20 cellular contexts compared by ENCODE assay signal in the genomic region with DNA sequence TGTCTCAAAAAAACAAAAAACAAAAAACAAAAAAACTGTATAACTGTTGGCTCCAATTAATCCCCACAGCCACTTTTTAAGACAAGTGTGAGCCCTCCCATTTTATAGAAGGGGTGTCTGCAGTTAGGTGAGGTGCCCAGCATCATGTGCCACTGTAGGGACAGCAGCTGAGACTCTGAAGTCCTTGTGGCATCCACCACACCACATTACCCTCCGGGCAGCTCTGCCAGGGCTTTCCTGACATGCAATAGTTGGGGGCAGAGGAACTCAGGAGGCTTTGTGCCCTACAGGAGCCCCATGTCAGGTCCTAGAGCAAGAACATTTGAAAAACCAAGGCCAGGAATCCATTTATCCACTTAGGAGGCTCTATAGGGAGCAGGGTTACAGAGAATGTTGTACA. TPM values are rescaled to one million over a fixed set of nuclear protein-coding genes. Genes with fewer than 3 reads are reported as not detected.
DNase-seq lines count a peak whose midpoint lies in the region; ATAC-seq and TF ChIP-seq lines count a peak whose summit lies in the region.
"Had no signal": no experiment of that assay in that cellular context is flagged by ENCODE, and none has a peak within 500 bp of the region (broad histone marks: within the 10 kb centered on the region; RNA-seq: fewer than 3 reads in every experiment).

No MANE protein-coding gene starts in this region.

- no peaks in the 10 kb centered on the region for H3K36me3 ChIP-seq in thyroid gland
- H3K36me3 ChIP-seq: neutrophil had no signal

- peak overlapping the region; percentile 21 for H3K27ac Mint-ChIP-seq in activated CD4-positive, alpha-beta T cell treated with anti-CD3 and anti-CD28 coated beads, Interleukin-2, amount 10 ng/mL, durations not matched to agents 24 days and 14 days
- peak overlapping the region in 4 of 5 experiments; percentile 7 to 84 (median 50) for H3K27ac Mint-ChIP-seq in brain
- H3K27ac Mint-ChIP-seq in naive thymus-derived CD8-positive, alpha-beta T cell, result peak overlapping the region in 8 of 10 donors; percentile 17 to 87 (median 76)

- DNase-seq in activated CD4-positive, alpha-beta T cell treated with anti-CD3 and anti-CD28 coated beads, Interleukin-2, amount 10 ng/mL, durations not matched to agents 24 days and 14 days, result no peak
- DNase-seq in activated CD4-positive, alpha-beta T cell treated with anti-CD3 and anti-CD28 coated beads, Interleukin-2, amount 50 U/mL, for 48 hours, result no peak
- peak in 1 of 10 donors; percentile 24 for DNase-seq in naive thymus-derived CD8-positive, alpha-beta T cell
- DNase-seq in thyroid gland, result no peak
- DNase-seq in NCI-H446 (lab: John Stamatoyannopoulos, UW), result no peak
- DNase-seq: 8988T; activated T-cell treated with anti-CD3 and anti-CD28 coated beads for 4 hours; amniotic stem cell; CD4-positive, alpha-beta memory T cell; cortex of kidney; KBM-7; NCI-H1417 treated with DMSO at 0.1 percent for 48 hours; NCI-H510A; stimulated activated CD4-positive, alpha-beta T cell treated with anti-CD3 and anti-CD28 coated beads, Interleukin-12 subunit alpha, Interleukin-12 subunit beta, amount 100 ng/mL, for 4 hours; T-helper 17 cell had no signal

- WGBS in thyroid gland, 2 donors, result 88% methylated on average over 1 of the region's 1 CpG

- no peaks in the 10 kb centered on the region for H3K27me3 Mint-ChIP-seq in activated CD4-positive, alpha-beta T cell treated with anti-CD3 and anti-CD28 coated beads, Interleukin-2, amount 10 ng/mL, durations not matched to agents 24 days and 14 days
- H3K27me3 Mint-ChIP-seq in brain, result no peaks in the 10 kb centered on the region
- no peaks in the 10 kb centered on the region for H3K27me3 Mint-ChIP-seq in naive thymus-derived CD8-positive, alpha-beta T cell
- H3K27me3 Mint-ChIP-seq: CD4-positive, alpha-beta memory T cell had no signal

- no peak for ATAC-seq in naive thymus-derived CD8-positive, alpha-beta T cell
- ATAC-seq in HG03159 (IDR thresholded peaks at IDR 0.05; ENCODE audit: unreplicated experiment) (no peak), GM18870 (IDR thresholded peaks at IDR 0.05; ENCODE audit: unreplicated experiment) (no peak)
- ATAC-seq: HCT116, T-helper 17 cell had no signal

- no peaks in the 10 kb centered on the region for H3K27me3 ChIP-seq in thyroid gland
- H3K27me3 ChIP-seq: neutrophil had no signal

- no peaks in the 10 kb centered on the region for H3K9me3 ChIP-seq in thyroid gland
- H3K9me3 ChIP-seq: neutrophil had no signal

- no peak for TF ChIP-seq POLR2A in thyroid gland (IDR thresholded peaks at IDR 0.05)

- TF ChIP-seq CTCF in brain (conservative IDR thresholded peaks at IDR 0.05), result no peak
- TF ChIP-seq CTCF in thyroid gland (IDR thresholded peaks at IDR 0.05), result no peak

- no peaks in the 10 kb centered on the region for H3K36me3 Mint-ChIP-seq in activated CD4-positive, alpha-beta T cell treated with anti-CD3 and anti-CD28 coated beads, Interleukin-2, amount 10 ng/mL, durations not matched to agents 24 days and 14 days (ENCODE audit: low read depth)
- no peaks in the 10 kb centered on the region for H3K36me3 Mint-ChIP-seq in brain
- H3K36me3 Mint-ChIP-seq in naive thymus-derived CD8-positive, alpha-beta T cell, result no peaks in the 10 kb centered on the region
- H3K36me3 Mint-ChIP-seq: CD4-positive, alpha-beta memory T cell had no signal

- H3K4me3 Mint-ChIP-seq in activated CD4-positive, alpha-beta T cell treated with anti-CD3 and anti-CD28 coated beads, Interleukin-2, amount 10 ng/mL, durations not matched to agents 24 days and 14 days, result no peak overlapping the region
- H3K4me3 Mint-ChIP-seq in brain, result no peak overlapping the region
- H3K4me3 Mint-ChIP-seq in naive thymus-derived CD8-positive, alpha-beta T cell, result peak overlapping the region in 6 of 10 donors; percentile 9 to 75 (median 24)
- H3K4me3 Mint-ChIP-seq: CD4-positive, alpha-beta memory T cell; T-helper 17 cell had no signal

- H3K27ac ChIP-seq in thyroid gland, result peak overlapping the region; percentile 12 to 99 (median 89)

- peaks cover 26 to 64% of the 10 kb centered on the region in 2 donors for H3K4me1 ChIP-seq in thyroid gland

- no peaks in the 10 kb centered on the region for H3K9me3 Mint-ChIP-seq in activated CD4-positive, alpha-beta T cell treated with anti-CD3 and anti-CD28 coated beads, Interleukin-2, amount 10 ng/mL, durations not matched to agents 24 days and 14 days
- no peaks in the 10 kb centered on the region for H3K9me3 Mint-ChIP-seq in brain
- no peaks in the 10 kb centered on the region for H3K9me3 Mint-ChIP-seq in naive thymus-derived CD8-positive, alpha-beta T cell
- H3K9me3 Mint-ChIP-seq: CD4-positive, alpha-beta memory T cell had no signal

- H3K4me1 Mint-ChIP-seq in activated CD4-positive, alpha-beta T cell treated with anti-CD3 and anti-CD28 coated beads, Interleukin-2, amount 10 ng/mL, durations not matched to agents 24 days and 14 days, result peaks cover 24% of the 10 kb centered on the region
- peaks cover 39% of the 10 kb centered on the region for H3K4me1 Mint-ChIP-seq in brain
- H3K4me1 Mint-ChIP-seq in naive thymus-derived CD8-positive, alpha-beta T cell, result peaks cover 25 to 67% (median 41%) of the 10 kb centered on the region in 4 donors

- intact Hi-C loops in activated CD4-positive, alpha-beta T cell treated with anti-CD3 and anti-CD28 coated beads, Interleukin-2, amount 10 ng/mL, durations not matched to agents 24 days and 14 days (cut with micrococcal nuclease), result loop anchor here (10.0 kb wide), 1 partner anchor 55 kb away; no protein-coding TSS in a partner anchor
- intact Hi-C loops in thyroid gland (cut with DNase I), result loop anchor here (10.0 kb wide), 1 partner anchor 65 kb away; no protein-coding TSS in a partner anchor

- POLR2A ChIA-PET in naive thymus-derived CD8-positive, alpha-beta T cell (lab: Charles Lee), result interaction anchor here (1.1 to 2.8 kb wide), 2 partner anchors 10 to 78 kb away, joined by 3 to 12 read pairs; a partner anchor contains a TSS

- no peak overlapping the region for H3K4me3 ChIP-seq in thyroid gland (replicated peaks in 1 of 3)

RNA-seq across cellular contexts. Expression of a gene that starts 17.3 kb away (rescaled TPM):
- 1.2 and 1.7 TPM in 2 replicates for total RNA-seq in activated CD4-positive, alpha-beta T cell treated with anti-CD3 and anti-CD28 coated beads, Interleukin-2, amount 10 ng/mL, durations not matched to agents 24 days and 14 days
- polyA plus RNA-seq in brain (ENCODE audit: insufficient read depth, low read depth, low replicate concordance), result 131 TPM
- 1 to 10 TPM; 8.2 to 9.0 TPM for total RNA-seq in naive thymus-derived CD8-positive, alpha-beta T cell
- polyA plus RNA-seq in naive thymus-derived CD8-positive, alpha-beta T cell, result 1 to 10 TPM; 6.1 to 8.1 (median 6.4) TPM
- total RNA-seq in thyroid gland, result 100 to 1,000 TPM; 108 to 145 (median 111) TPM

RNA-seq across cellular contexts. Expression of a gene that starts 51.8 kb away (rescaled TPM):
- 43.7 and 44.5 TPM in 2 replicates for total RNA-seq in activated CD4-positive, alpha-beta T cell treated with anti-CD3 and anti-CD28 coated beads, Interleukin-2, amount 10 ng/mL, durations not matched to agents 24 days and 14 days
- 5.0 TPM for polyA plus RNA-seq in brain (ENCODE audit: insufficient read depth, low read depth, low replicate concordance)
- 10 to 100 TPM; 24.1 to 24.2 TPM for total RNA-seq in naive thymus-derived CD8-positive, alpha-beta T cell
- 10 to 100 TPM; 31.2 to 47.1 (median 38.2) TPM for polyA plus RNA-seq in naive thymus-derived CD8-positive, alpha-beta T cell
- 10 to 100 TPM in 1 of 4 donors, 1 to 10 TPM in 3; 4.0 to 13.9 (median 7.1) TPM for total RNA-seq in thyroid gland

Comparison
In these comparisons a context has a peak if more than half of its experiments do, and no peak if none do; other contexts are left out.
1. H3K27ac Mint-ChIP-seq: peak in every context shown above with its lines; median percentile 76 in naive thymus-derived CD8-positive, alpha-beta T cell; 50 in brain; 21 in activated CD4-positive, alpha-beta T cell treated with anti-CD3 and anti-CD28 coated beads, Interleukin-2, amount 10 ng/mL, durations not matched to agents 24 days and 14 days.
2. H3K4me3 Mint-ChIP-seq: peak in naive thymus-derived CD8-positive, alpha-beta T cell (6 of 10); none in activated CD4-positive, alpha-beta T cell treated with anti-CD3 and anti-CD28 coated beads, Interleukin-2, amount 10 ng/mL, durations not matched to agents 24 days and 14 days (single experiment) and brain (0 of 5).
3. RNA of a gene that starts 17.3 kb away (total RNA-seq): 108 to 145 TPM in thyroid gland; 8.2 to 9.0 TPM in naive thymus-derived CD8-positive, alpha-beta T cell and 1.2 to 1.7 TPM in activated CD4-positive, alpha-beta T cell treated with anti-CD3 and anti-CD28 coated beads, Interleukin-2, amount 10 ng/mL, durations not matched to agents 24 days and 14 days; every median in the first group is over 10 times any median in the second.